Comparison of ENCODE assay signal across 16 cellular contexts in genomic region chr16:54177052-54177856, GRCh38.
DNase-seq lines count a peak whose midpoint lies in the region; ATAC-seq and TF ChIP-seq lines count a peak whose summit lies in the region.
"Had no signal": no experiment of that assay in that cellular context is flagged by ENCODE, and none has a peak within 500 bp of the region (broad histone marks: within the 10 kb centered on the region; RNA-seq: fewer than 3 reads in every experiment).

No MANE protein-coding gene starts in this region.

- peak overlapping the region; percentile 55 for H3K27ac Mint-ChIP-seq in Caco-2 (ENCODE audit: unreplicated experiment)
- no peak overlapping the region for H3K27ac Mint-ChIP-seq in progenitor cell of endocrine pancreas
- H3K27ac Mint-ChIP-seq: CD4-positive, CD25-positive, alpha-beta regulatory T cell had no signal

- H3K9me3 Mint-ChIP-seq in Caco-2 (ENCODE audit: unreplicated experiment) = peaks cover 4% of the 10 kb centered on the region
- H3K9me3 Mint-ChIP-seq in progenitor cell of endocrine pancreas (ENCODE audit: low read depth) = no peaks in the 10 kb centered on the region
- H3K9me3 Mint-ChIP-seq: CD4-positive, CD25-positive, alpha-beta regulatory T cell had no signal

- H3K4me3 ChIP-seq in Caco-2 (ENCODE audit: low read depth, low read length) = no peak overlapping the region
- H3K4me3 ChIP-seq: SJCRH30 had no signal

- CTCF ChIA-PET in Caco-2 (lab: Charles Lee) = no interaction called here

- no TSS peak for BruUV-seq in Caco-2 (replicated peaks; lab: Mats Ljungman, UMichigan)

- H3K36me3 Mint-ChIP-seq in Caco-2 (ENCODE audit: insufficient read depth, unreplicated experiment) (peaks cover 11% of the 10 kb centered on the region), progenitor cell of endocrine pancreas (ENCODE audit: insufficient read depth) (no peaks in the 10 kb centered on the region)
- H3K36me3 Mint-ChIP-seq: CD4-positive, CD25-positive, alpha-beta regulatory T cell had no signal

- no peaks in the 10 kb centered on the region for H3K36me3 ChIP-seq in Caco-2 (ENCODE audit: control insufficient read depth, insufficient read depth, low read length)
- H3K36me3 ChIP-seq: SJCRH30 had no signal

- no peak for ATAC-seq in HG03135 (IDR thresholded peaks at IDR 0.05; ENCODE audit: unreplicated experiment)
- ATAC-seq: PC-3 had no signal

- POLR2A ChIA-PET in Caco-2 (lab: Charles Lee) = no interaction called here

- H3K4me3 Mint-ChIP-seq in Caco-2 (ENCODE audit: unreplicated experiment) (peak overlapping the region; percentile 60), progenitor cell of endocrine pancreas (ENCODE audit: low read depth) (peak overlapping the region; percentile 7)
- H3K4me3 Mint-ChIP-seq: CD4-positive, CD25-positive, alpha-beta regulatory T cell had no signal

- H3K4me1 ChIP-seq in Caco-2 = peaks cover 81% of the 10 kb centered on the region

- DNase-seq in Caco-2 = no peak
- peak; percentile 51 for DNase-seq in SK-N-DZ (ENCODE audit: low spot score)
- DNase-seq in islet precursor cell = peak; percentile 70
- no peak for DNase-seq in progenitor cell of endocrine pancreas (ENCODE audit: low spot score, unreplicated experiment)
- DNase-seq in NCI-H226 = no peak
- DNase-seq in HuH-7.5 (ENCODE audit: low spot score) = no peak
- DNase-seq: ACHN; CD4-positive, CD25-positive, alpha-beta regulatory T cell; NCI-H1417 treated with DMSO at 0.1 percent for 48 hours; NCI-H2029; NCI-H2171; NCI-H446 treated with DMSO at 0.1 percent for 48 hours; NCI-H774; PC-3; SJCRH30 had no signal

- H3K9me3 ChIP-seq in Caco-2 = no peaks in the 10 kb centered on the region
- H3K9me3 ChIP-seq: SJCRH30 had no signal

- TF ChIP-seq CTCF in Caco-2 (IDR thresholded peaks at IDR 0.05; ENCODE audit: insufficient read depth in 1 of 2, low read depth in 1 of 2, low read length in 1 of 2, severe bottlenecking in 1 of 2, unreplicated experiment in 1 of 2) = no peak
- TF ChIP-seq CTCF in progenitor cell of endocrine pancreas (IDR thresholded peaks at IDR 0.05; ENCODE audit: unreplicated experiment) = no peak

- intact Hi-C loops in Caco-2 (cut with micrococcal nuclease; ENCODE audit: unreplicated experiment) = loop anchor here (2.0 to 10.0 kb wide), 5 partner anchors 108 to 750 kb away; no protein-coding TSS in a partner anchor

- H3K27me3 Mint-ChIP-seq in Caco-2 (ENCODE audit: insufficient read depth, unreplicated experiment) (no peaks in the 10 kb centered on the region), progenitor cell of endocrine pancreas (peaks cover 3% of the 10 kb centered on the region)

- H3K27me3 ChIP-seq in Caco-2 (replicated peaks; ENCODE audit: control insufficient read depth, insufficient read depth, low read length) = no peaks in the 10 kb centered on the region
- H3K27me3 ChIP-seq: SJCRH30 had no signal

- H3K4me1 Mint-ChIP-seq in Caco-2 (ENCODE audit: low read depth, unreplicated experiment) (peaks cover 78% of the 10 kb centered on the region), progenitor cell of endocrine pancreas (ENCODE audit: low read depth) (peaks cover 66% of the 10 kb centered on the region)
- H3K4me1 Mint-ChIP-seq: CD4-positive, CD25-positive, alpha-beta regulatory T cell had no signal

Comparison
In these comparisons a context has a peak if more than half of its experiments do, and no peak if none do; other contexts are left out.
1. DNase-seq: peak in SK-N-DZ (single experiment) and islet precursor cell (single experiment); none in Caco-2 (0 of 2), progenitor cell of endocrine pancreas (single experiment), NCI-H226 (single experiment) and HuH-7.5 (single experiment).